In genomic region chr12:113333111-113333750, GRCh38 we compare ENCODE assay signal across 2 cellular contexts.
TF ChIP-seq lines count a peak whose summit lies in the region.

No MANE protein-coding gene starts in this region.

TF ChIP-seq in HCT116, 20 proteins besides CTCF, POLR2A, EP300 and RAD21:
- TF ChIP-seq SRF (IDR thresholded peaks at IDR 0.05; ENCODE audit: low read depth) (no peak), EZH2phosphoT487 (IDR thresholded peaks at IDR 0.05; ENCODE audit: borderline replicate concordance) (no peak), ELF1 (IDR thresholded peaks at IDR 0.05; ENCODE audit: borderline replicate concordance, low read depth) (no peak), YY1 (IDR thresholded peaks at IDR 0.05; ENCODE audit: extremely low read depth, insufficient replicate concordance, low read depth, low read length) (no peak), ZBTB33 (IDR thresholded peaks at IDR 0.05; ENCODE audit: extremely low read depth, insufficient replicate concordance, low read length) (no peak), JUND (IDR thresholded peaks at IDR 0.05) (no peak), SP1 (IDR thresholded peaks at IDR 0.05; ENCODE audit: low read depth) (no peak), EZH2 (IDR thresholded peaks at IDR 0.05) (no peak), EGR1 (IDR thresholded peaks at IDR 0.05; ENCODE audit: low read depth) (no peak), SIN3A (IDR thresholded peaks at IDR 0.05; ENCODE audit: low read depth) (no peak), FOSL1 (IDR thresholded peaks at IDR 0.05; ENCODE audit: low read depth) (no peak), ZFX (IDR thresholded peaks at IDR 0.05) (no peak), REST (IDR thresholded peaks at IDR 0.05; ENCODE audit: low read depth) (no peak), MAX (IDR thresholded peaks at IDR 0.05) (no peak), CEBPB (IDR thresholded peaks at IDR 0.05; ENCODE audit: low read depth) (no peak), ZNF274 (IDR thresholded peaks at IDR 0.05; ENCODE audit: low read depth, low read length) (no peak), POLR2AphosphoS5 (IDR thresholded peaks at IDR 0.05; ENCODE audit: low read depth, low read length) (no peak)
TF ChIP-seq in HCT116: peak in this region for 0.

TF ChIP-seq in GM12878, 131 proteins besides CTCF, POLR2A, EP300 and RAD21:
- TF ChIP-seq NFIC (IDR thresholded peaks at IDR 0.05; ENCODE audit: low read depth, low read length) (no peak), ZBTB11 (CRISPR knock-in tag; IDR thresholded peaks at IDR 0.05) (no peak), ZBTB40 (IDR thresholded peaks at IDR 0.05; ENCODE audit: borderline replicate concordance) (no peak), MYC (IDR thresholded peaks at IDR 0.05; ENCODE audit: insufficient read depth, insufficient read length, insufficient replicate concordance, low read length, severe bottlenecking) (no peak), SKIL (IDR thresholded peaks at IDR 0.05; ENCODE audit: low read depth, poor library complexity, severe bottlenecking) (no peak), SPI1 (IDR thresholded peaks at IDR 0.05; ENCODE audit: borderline replicate concordance, insufficient read depth, low read depth, low read length) (no peak), PML (IDR thresholded peaks at IDR 0.05; ENCODE audit: low read length) (no peak), EED (IDR thresholded peaks at IDR 0.05; ENCODE audit: low read depth) (no peak), IRF4 (IDR thresholded peaks at IDR 0.05; ENCODE audit: low read depth, low read length) (no peak), SMARCA5 (IDR thresholded peaks at IDR 0.05) (no peak), MEF2A (IDR thresholded peaks at IDR 0.05; ENCODE audit: insufficient read depth, low read depth, low read length) (no peak), PRDM15 (CRISPR knock-in tag; IDR thresholded peaks at IDR 0.05) (no peak), FOXK2 (IDR thresholded peaks at IDR 0.05) (no peak), BCL3 (IDR thresholded peaks at IDR 0.05; ENCODE audit: borderline replicate concordance, insufficient read depth, low read depth, low read length, poor library complexity, severe bottlenecking) (no peak), CBFB (IDR thresholded peaks at IDR 0.05; ENCODE audit: low read depth) (no peak), CHD2 (IDR thresholded peaks at IDR 0.05; ENCODE audit: borderline replicate concordance, low read depth, low read length) (no peak), KAT2A (conservative IDR thresholded peaks at IDR 0.05; ENCODE audit: control insufficient read depth, low read depth, low read length) (no peak)
